In the genomic region with DNA sequence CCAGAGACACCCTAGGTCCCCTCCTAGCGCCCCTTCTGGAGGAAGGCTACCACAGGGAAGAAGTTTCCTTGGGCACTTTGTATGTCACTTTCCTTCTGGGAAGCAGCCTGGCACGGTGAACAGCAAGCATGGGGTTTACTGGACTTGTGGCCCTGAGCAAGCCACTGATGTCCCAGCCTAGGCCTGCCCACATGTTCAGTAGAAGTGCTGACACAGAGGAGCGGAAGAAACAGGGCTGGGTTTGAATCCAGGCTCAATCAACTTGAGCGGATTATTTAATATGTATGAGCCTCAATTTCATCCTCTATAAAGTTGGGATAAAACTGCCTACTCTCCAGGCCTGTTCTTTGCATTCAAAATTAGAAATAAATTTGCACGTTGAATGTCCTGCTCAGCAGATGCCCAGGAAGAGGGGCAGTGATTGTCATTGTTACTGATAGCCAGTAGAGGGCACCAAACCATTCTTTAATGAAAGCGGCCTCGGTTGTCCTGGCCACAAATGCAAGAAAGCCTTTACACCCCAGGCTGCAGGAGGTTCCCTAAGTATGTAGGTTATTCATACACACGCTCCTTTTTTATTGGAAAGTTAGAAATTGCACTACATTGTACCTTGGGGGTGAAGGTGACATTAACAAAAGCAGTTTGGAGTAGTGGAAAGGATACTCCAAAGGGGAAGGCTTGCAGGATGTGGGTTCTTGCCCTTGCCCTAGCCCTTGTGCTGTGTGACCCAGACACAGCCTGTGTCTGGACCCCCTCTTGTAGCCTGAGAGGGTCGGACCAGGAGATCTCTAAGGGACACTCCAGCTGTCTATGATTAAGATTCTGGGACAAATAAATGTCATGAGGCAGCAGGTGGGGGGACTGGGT, we compare ENCODE assay signal across 9 cellular contexts. TPM values are rescaled to one million over a fixed set of nuclear protein-coding genes. Genes with fewer than 3 reads are reported as not detected.
DNase-seq lines count a peak whose midpoint lies in the region; ATAC-seq and TF ChIP-seq lines count a peak whose summit lies in the region.
"Had no signal": no experiment of that assay in that cellular context is flagged by ENCODE, and none has a peak within 500 bp of the region (broad histone marks: within the 10 kb centered on the region; RNA-seq: fewer than 3 reads in every experiment).

No MANE protein-coding gene starts in this region.

- H3K9me3 ChIP-seq in Caco-2 (no peaks in the 10 kb centered on the region), SJCRH30 (replicated peaks) (no peaks in the 10 kb centered on the region), left ventricle myocardium inferior (replicated peaks) (no peaks in the 10 kb centered on the region)

- intact Hi-C loops in Caco-2 (cut with micrococcal nuclease; ENCODE audit: unreplicated experiment) (loop anchor here (1.0 to 2.0 kb wide), 7 partner anchors 42 to 244 kb away; no protein-coding TSS in a partner anchor), left ventricle myocardium inferior (cut with micrococcal nuclease) (loop anchor here (5.0 kb wide), 1 partner anchor 192 kb away; no protein-coding TSS in a partner anchor)

- no peaks in the 10 kb centered on the region for H3K9me3 Mint-ChIP-seq in Caco-2 (ENCODE audit: unreplicated experiment)

- CTCF ChIA-PET in Caco-2 (lab: Charles Lee): interaction anchor here (0.7 kb wide), 1 partner anchor 108 kb away, joined by 12 read pairs; no protein-coding TSS in a partner anchor

- peak; percentile 61 to 72 for DNase-seq in Caco-2
- DNase-seq in NB4 (ENCODE audit: low read depth): peak; percentile 77
- DNase-seq in SJCRH30: peak; percentile 58 to 86
- DNase-seq in amniotic stem cell (lab: John Stamatoyannopoulos, UW): peak; percentile 21
- no peak for DNase-seq in left ventricle myocardium inferior
- DNase-seq in putamen (ENCODE audit: low spot score): peak; percentile 62

- H3K4me3 ChIP-seq in Caco-2 (ENCODE audit: low read depth, low read length) (no peak overlapping the region), NB4 (ENCODE audit: low read depth, low read length) (no peak overlapping the region), SJCRH30 (no peak overlapping the region), left ventricle myocardium inferior (no peak overlapping the region)
- H3K4me3 ChIP-seq: SK-N-MC had no signal

- H3K36me3 Mint-ChIP-seq in Caco-2 (ENCODE audit: insufficient read depth, unreplicated experiment): no peaks in the 10 kb centered on the region

- H3K27me3 Mint-ChIP-seq in Caco-2 (ENCODE audit: insufficient read depth, unreplicated experiment): no peaks in the 10 kb centered on the region

- H3K4me1 Mint-ChIP-seq in Caco-2 (ENCODE audit: low read depth, unreplicated experiment): peaks cover 11% of the 10 kb centered on the region

- BruUV-seq in Caco-2 (replicated peaks; lab: Mats Ljungman, UMichigan): no TSS peak

- H3K4me1 ChIP-seq in Caco-2 (peaks cover 35% of the 10 kb centered on the region), SJCRH30 (peaks cover 26% of the 10 kb centered on the region), left ventricle myocardium inferior (peaks cover 4% of the 10 kb centered on the region)

- POLR2A ChIA-PET in Caco-2 (lab: Charles Lee): no interaction called here

- TF ChIP-seq CTCF in Caco-2 (IDR thresholded peaks at IDR 0.05; ENCODE audit: insufficient read depth in 1 of 2, low read depth in 1 of 2, low read length in 1 of 2, severe bottlenecking in 1 of 2, unreplicated experiment in 1 of 2) (peak; percentile 80 to 83), NB4 (IDR thresholded peaks at IDR 0.05; ENCODE audit: low read depth, low read length) (peak; percentile 69), left ventricle myocardium inferior (IDR thresholded peaks at IDR 0.05; ENCODE audit: borderline replicate concordance) (peak; percentile 92)

- H3K27ac ChIP-seq in SJCRH30 (no peak overlapping the region), left ventricle myocardium inferior (replicated peaks) (no peak overlapping the region)
- H3K27ac ChIP-seq: SK-N-MC had no signal

- no peaks in the 10 kb centered on the region for H3K27me3 ChIP-seq in Caco-2 (replicated peaks; ENCODE audit: control insufficient read depth, insufficient read depth, low read length)
- H3K27me3 ChIP-seq in SJCRH30: no peaks in the 10 kb centered on the region
- peaks cover 26% of the 10 kb centered on the region for H3K27me3 ChIP-seq in left ventricle myocardium inferior (ENCODE audit: low read depth)

- TF ChIP-seq POLR2A in NB4 (IDR thresholded peaks at IDR 0.05; ENCODE audit: extremely low read depth, insufficient read length): no peak

- H3K27ac Mint-ChIP-seq in Caco-2 (ENCODE audit: unreplicated experiment): no peak overlapping the region

- H3K4me3 Mint-ChIP-seq in Caco-2 (ENCODE audit: unreplicated experiment): no peak overlapping the region

- ATAC-seq in GM21381 (IDR thresholded peaks at IDR 0.05; ENCODE audit: unreplicated experiment): peak; percentile 55
- ATAC-seq in GM21515 (IDR thresholded peaks at IDR 0.05; ENCODE audit: unreplicated experiment): no peak

- H3K36me3 ChIP-seq in Caco-2 (ENCODE audit: control insufficient read depth, insufficient read depth, low read length): no peaks in the 10 kb centered on the region
- no peaks in the 10 kb centered on the region for H3K36me3 ChIP-seq in SJCRH30
- no peaks in the 10 kb centered on the region for H3K36me3 ChIP-seq in left ventricle myocardium inferior

RNA-seq across cellular contexts. Expression of gene XPA, which starts 13.4 kb away (rescaled TPM):
- total RNA-seq in Caco-2 (2022) (15.6 and 18.8 TPM in 2 replicates), left ventricle myocardium inferior (5.8 TPM)
- 12.8 and 13.1 TPM in 2 replicates for total RNA-seq in SJCRH30 (2014; rRNA removed; shearing (Covaris generic))
